18 cellular contexts compared by ENCODE assay signal in the genomic region with DNA sequence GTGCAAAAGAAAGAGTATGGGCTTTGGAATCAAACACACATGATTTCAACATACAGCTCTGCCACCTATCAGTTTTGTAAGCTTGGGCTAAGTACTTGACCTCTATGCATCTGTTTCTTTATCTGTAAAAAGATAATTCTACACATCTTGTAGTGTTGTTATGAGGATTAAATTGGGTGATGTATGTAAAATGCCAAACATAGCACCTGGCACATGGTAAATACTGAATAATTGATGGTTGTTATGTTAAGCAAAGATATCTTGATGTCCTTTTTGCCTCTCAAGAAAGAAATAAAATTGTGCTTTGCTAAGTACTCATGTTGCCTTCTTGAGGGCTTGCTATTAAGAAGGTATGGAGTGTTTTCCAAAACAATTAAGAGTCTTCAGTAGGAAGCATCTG.
"Had no signal": no experiment of that assay in that cellular context is flagged by ENCODE, and none has a peak within 500 bp of the region (broad histone marks: within the 10 kb centered on the region; RNA-seq: fewer than 3 reads in every experiment).

No MANE protein-coding gene starts in this region.

- H3K27ac Mint-ChIP-seq: activated naive CD4-positive, alpha-beta T cell treated with anti-CD3 and anti-CD28 coated beads, Interleukin-2, amount 50 U/mL, for 72 hours; natural killer cell treated with Interleukin-12 subunit alpha and Interleukin-12 subunit beta and Interleukin-15 and Interleukin-18, amount 100 ng/mL, for 72 hours; stimulated activated naive B cell treated with anti-CD40 and anti-IgM and Interleukin-4, amounts not matched to agents 10 μg/mL and 1 μg/mL and 100 μg/mL, for 72 hours; T-helper 1 cell treated with Interleukin-12 subunit alpha and Interleukin-12 subunit beta and Interleukin-4 antibody, amounts not matched to agents 30 μg/mL and 1 μg/mL, for 36 hours; WTC11 had no signal

- H3K27me3 ChIP-seq: breast epithelium, gastroesophageal sphincter had no signal

- H3K36me3 ChIP-seq: breast epithelium, gastroesophageal sphincter, upper lobe of left lung had no signal

- H3K36me3 Mint-ChIP-seq: natural killer cell treated with Interleukin-12 subunit alpha and Interleukin-12 subunit beta and Interleukin-15 and Interleukin-18, amount 100 ng/mL, for 72 hours; WTC11 had no signal

- H3K27ac ChIP-seq: breast epithelium, epithelial cell of prostate had no signal

- DNase-seq: activated gamma-delta T cell treated with Interleukin-2 at 50 U/mL for 16 hours; activated T-cell treated with anti-CD3 and anti-CD28 coated beads, Interleukin-2, amount 50 U/mL, for 1 hour; head of caudate nucleus; left ventricle myocardium superior; mammary epithelial cell; small intestine; stimulated activated CD4-positive, alpha-beta T cell treated with anti-CD3 and anti-CD28 coated beads, Interleukin-15, amount 100 ng/mL, for 24 hours; stimulated activated naive B cell treated with anti-CD40 and anti-IgM and Interleukin-4, amounts not matched to agents 10 μg/mL and 1 μg/mL and 100 μg/mL, for 72 hours; T1000; upper lobe of left lung had no signal

- H3K9me3 ChIP-seq: gastroesophageal sphincter, upper lobe of left lung had no signal

- H3K4me3 ChIP-seq: breast epithelium, gastroesophageal sphincter, upper lobe of left lung had no signal

- H3K9me3 Mint-ChIP-seq: activated naive CD4-positive, alpha-beta T cell treated with anti-CD3 and anti-CD28 coated beads, Interleukin-2, amount 50 U/mL, for 72 hours; natural killer cell treated with Interleukin-12 subunit alpha and Interleukin-12 subunit beta and Interleukin-15 and Interleukin-18, amount 100 ng/mL, for 72 hours; stimulated activated naive B cell treated with anti-CD40 and anti-IgM and Interleukin-4, amounts not matched to agents 10 μg/mL and 1 μg/mL and 100 μg/mL, for 72 hours; T-helper 1 cell treated with Interleukin-12 subunit alpha and Interleukin-12 subunit beta and Interleukin-4 antibody, amounts not matched to agents 30 μg/mL and 1 μg/mL, for 36 hours; WTC11 had no signal

- ATAC-seq: activated naive CD4-positive, alpha-beta T cell treated with anti-CD3 and anti-CD28 coated beads, Interleukin-2, amount 50 U/mL, for 72 hours; gastroesophageal sphincter; left ventricle myocardium superior; natural killer cell treated with Interleukin-12 subunit alpha and Interleukin-12 subunit beta and Interleukin-15 and Interleukin-18, amount 100 ng/mL, for 72 hours; sciatic nerve; stimulated activated naive B cell treated with anti-CD40 and anti-IgM and Interleukin-4, amounts not matched to agents 10 μg/mL and 1 μg/mL and 100 μg/mL, for 72 hours; WTC11 had no signal

- H3K4me1 ChIP-seq: breast epithelium had no signal

- H3K4me3 Mint-ChIP-seq: natural killer cell treated with Interleukin-12 subunit alpha and Interleukin-12 subunit beta and Interleukin-15 and Interleukin-18, amount 100 ng/mL, for 72 hours; stimulated activated naive B cell treated with anti-CD40 and anti-IgM and Interleukin-4, amounts not matched to agents 10 μg/mL and 1 μg/mL and 100 μg/mL, for 72 hours; T-helper 1 cell treated with Interleukin-12 subunit alpha and Interleukin-12 subunit beta and Interleukin-4 antibody, amounts not matched to agents 30 μg/mL and 1 μg/mL, for 36 hours; WTC11 had no signal
